11 cellular contexts compared by ENCODE assay signal in the genomic region with DNA sequence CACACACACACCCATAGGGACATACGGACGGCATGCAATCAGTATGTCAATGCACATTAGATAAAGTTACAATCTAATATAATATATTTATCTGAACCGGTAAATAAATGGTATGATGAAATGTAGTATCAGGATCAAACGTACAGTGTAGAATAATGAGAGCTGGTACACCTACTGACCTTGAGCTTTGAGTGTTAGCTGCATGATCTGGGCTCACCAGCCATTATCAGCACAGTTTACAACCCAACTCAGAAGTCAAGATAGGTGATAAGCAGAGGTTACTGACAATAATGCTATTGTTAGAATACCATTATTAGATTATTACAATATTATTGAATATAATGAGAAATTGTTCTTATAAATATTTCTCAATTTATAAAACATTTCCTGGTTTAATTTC.
"Had no signal": no experiment of that assay in that cellular context is flagged by ENCODE, and none has a peak within 500 bp of the region (broad histone marks: within the 10 kb centered on the region; RNA-seq: fewer than 3 reads in every experiment).

No MANE protein-coding gene starts in this region.

- H3K27ac Mint-ChIP-seq: GM23338, H9, HFFc6 had no signal

- H3K9ac ChIP-seq: GM23248 had no signal

- H3K4me3 ChIP-seq: GM23248, GM23338, HAP-1 had no signal

- H3K4me2 ChIP-seq: GM23338 had no signal

- ATAC-seq: GM23338, HCT116 had no signal

- H3K9me3 ChIP-seq: HAP-1 had no signal

- H3K27ac ChIP-seq: GM23248 had no signal

- H3K36me3 ChIP-seq: HAP-1 had no signal

- H3K9me3 Mint-ChIP-seq: GM23338, H9 had no signal

- H3K4me3 Mint-ChIP-seq: GM23338, H9, HFFc6 had no signal

- FAIRE-seq: H1, H54 had no signal

- H2AFZ ChIP-seq: GM23248, GM23338 had no signal

- DNase-seq: GM23248, GOT3, H7, H9, HCEC 1CT, HFFc6 had no signal
